In genomic region chr11:70544067-70544773, GRCh38 we compare ENCODE assay signal across 24 cellular contexts.
"Had no signal": no experiment of that assay in that cellular context is flagged by ENCODE, and none has a peak within 500 bp of the region (broad histone marks: within the 10 kb centered on the region; RNA-seq: fewer than 3 reads in every experiment).

No MANE protein-coding gene starts in this region.

- H3K4me1 ChIP-seq: adrenal gland, ascending aorta, colonic mucosa, gastroesophageal sphincter, psoas muscle, stomach, suprapubic skin, tibial nerve had no signal

- H3K36me3 Mint-ChIP-seq: activated naive CD8-positive, alpha-beta T cell; memory B cell; stimulated activated effector memory CD8-positive, alpha-beta T cell treated with anti-CD3 and anti-CD28 coated beads, Interleukin-12 subunit alpha, Interleukin-12 subunit beta, amount 100 ng/mL, for 72 hours; T-cell had no signal

- FAIRE-seq: urothelium cell line had no signal

- DNase-seq: activated CD4-positive, alpha-beta T cell treated with anti-CD3 and anti-CD28 coated beads, Interleukin-2, amount 50 U/mL, for 1 hour; activated CD8-positive, alpha-beta T cell treated with anti-CD3 and anti-CD28 coated beads, Interleukin-2, amount 10 ng/mL, durations not matched to agents 7 days and 5 days; activated naive CD4-positive, alpha-beta T cell; colonic mucosa; ovary; stimulated activated CD4-positive, alpha-beta T cell treated with anti-CD3 and anti-CD28 coated beads, Interleukin-2, amount 100 ng/mL, for 24 hours; stomach; T-cell had no signal

- H3K4me1 Mint-ChIP-seq: activated T-helper 17 cell treated with anti-CD3 and anti-CD28 coated beads, Interleukin-2, amount 50 U/mL, for 72 hours; central memory CD8-positive, alpha-beta T cell; memory B cell; stimulated activated effector memory CD8-positive, alpha-beta T cell treated with anti-CD3 and anti-CD28 coated beads, Interleukin-12 subunit alpha, Interleukin-12 subunit beta, amount 100 ng/mL, for 72 hours had no signal

- H3K27me3 ChIP-seq: adrenal gland, ascending aorta, colonic mucosa, gastroesophageal sphincter, ovary, right atrium auricular region, tibial nerve had no signal

- H3K36me3 ChIP-seq: adrenal gland, ascending aorta, colonic mucosa, gastroesophageal sphincter, ovary, right atrium auricular region, stomach, suprapubic skin, tibial nerve had no signal

- H3K9me3 ChIP-seq: adrenal gland, colonic mucosa, ovary, psoas muscle, right atrium auricular region, suprapubic skin had no signal

- H3K4me3 ChIP-seq: adrenal gland, ascending aorta, colonic mucosa, gastroesophageal sphincter, ovary, psoas muscle, right atrium auricular region, stomach, suprapubic skin, tibial nerve had no signal

- H3K27ac Mint-ChIP-seq: activated CD8-positive, alpha-beta T cell treated with anti-CD3 and anti-CD28 coated beads, Interleukin-2, amount 10 ng/mL, durations not matched to agents 7 days and 5 days; activated naive CD8-positive, alpha-beta T cell; activated T-helper 17 cell treated with anti-CD3 and anti-CD28 coated beads, Interleukin-2, amount 50 U/mL, for 72 hours; memory B cell; stimulated activated effector memory CD8-positive, alpha-beta T cell treated with anti-CD3 and anti-CD28 coated beads, Interleukin-12 subunit alpha, Interleukin-12 subunit beta, amount 100 ng/mL, for 72 hours; T-cell; T-helper 2 cell treated with Interferon-gamma antibody and Interleukin-4, amounts not matched to agents 5 μg/mL and 100 μg/mL, for 36 hours had no signal

- H3K4me3 Mint-ChIP-seq: activated CD8-positive, alpha-beta T cell treated with anti-CD3 and anti-CD28 coated beads, Interleukin-2, amount 10 ng/mL, durations not matched to agents 7 days and 5 days; activated naive CD8-positive, alpha-beta T cell; activated T-helper 17 cell treated with anti-CD3 and anti-CD28 coated beads, Interleukin-2, amount 50 U/mL, for 72 hours; central memory CD8-positive, alpha-beta T cell; memory B cell; stimulated activated effector memory CD8-positive, alpha-beta T cell treated with anti-CD3 and anti-CD28 coated beads, Interleukin-12 subunit alpha, Interleukin-12 subunit beta, amount 100 ng/mL, for 72 hours; T-cell; T-helper 2 cell treated with Interferon-gamma antibody and Interleukin-4, amounts not matched to agents 5 μg/mL and 100 μg/mL, for 36 hours had no signal

- H3K27ac ChIP-seq: adrenal gland, ascending aorta, colonic mucosa, epithelial cell of prostate, gastroesophageal sphincter, ovary, psoas muscle, right atrium auricular region, stomach, suprapubic skin, tibial nerve, VCaP had no signal

- H3K27me3 Mint-ChIP-seq: activated naive CD8-positive, alpha-beta T cell had no signal

- H3K9me3 Mint-ChIP-seq: activated T-helper 17 cell treated with anti-CD3 and anti-CD28 coated beads, Interleukin-2, amount 50 U/mL, for 72 hours; memory B cell; stimulated activated effector memory CD8-positive, alpha-beta T cell treated with anti-CD3 and anti-CD28 coated beads, Interleukin-12 subunit alpha, Interleukin-12 subunit beta, amount 100 ng/mL, for 72 hours; T-helper 2 cell treated with Interferon-gamma antibody and Interleukin-4, amounts not matched to agents 5 μg/mL and 100 μg/mL, for 36 hours had no signal
